Comparison of ENCODE assay signal across 24 cellular contexts in genomic region chr2:218812096-218812815, GRCh38. TPM values are rescaled to one million over a fixed set of nuclear protein-coding genes. Genes with fewer than 3 reads are reported as not detected.
DNase-seq lines count a peak whose midpoint lies in the region; ATAC-seq and TF ChIP-seq lines count a peak whose summit lies in the region.
"Had no signal": no experiment of that assay in that cellular context is flagged by ENCODE, and none has a peak within 500 bp of the region (broad histone marks: within the 10 kb centered on the region; RNA-seq: fewer than 3 reads in every experiment).

No MANE protein-coding gene starts in this region.

- H2BK120ac ChIP-seq in neuronal stem cell (ENCODE audit: low read depth, low read length), result no peak overlapping the region

- H2BK12ac ChIP-seq in neuronal stem cell (ENCODE audit: low read length), result no peak overlapping the region

- H2AFZ ChIP-seq in neuronal stem cell (ENCODE audit: low read length), result no peak overlapping the region

- H3K36me3 ChIP-seq in neuronal stem cell (replicated peaks in 1 of 2; ENCODE audit: control insufficient read depth in 2 of 2, insufficient read depth in 2 of 2, low read length in 2 of 2), result no peaks in the 10 kb centered on the region
- H3K36me3 ChIP-seq: BE2C; BLaER1 treated with 17β-estradiol and CSF1 and Interleukin-3, amounts not matched to agents 10 nM and 100 nM had no signal

- H2AK5ac ChIP-seq in neuronal stem cell (ENCODE audit: low read depth, low read length), result no peak overlapping the region

- H3K4me1 ChIP-seq in neuronal stem cell (ENCODE audit: control insufficient read depth in 2 of 2, insufficient read depth in 1 of 2, low read depth in 1 of 2, low read length in 2 of 2), result no peaks in the 10 kb centered on the region
- H3K4me1 ChIP-seq: BE2C had no signal

- H3K27ac Mint-ChIP-seq in activated CD8-positive, alpha-beta T cell treated with anti-CD3 and anti-CD28 coated beads, Interleukin-2, amount 10 ng/mL, durations not matched to agents 7 days and 5 days, result peak overlapping the region; percentile 34
- H3K27ac Mint-ChIP-seq in activated CD8-positive, alpha-beta T cell treated with anti-CD3 and anti-CD28 coated beads for 36 hours, result no peak overlapping the region
- H3K27ac Mint-ChIP-seq in stimulated activated naive CD8-positive, alpha-beta T cell treated with anti-CD3 and anti-CD28 coated beads, Interleukin-15, amount 100 ng/mL, for 72 hours, result no peak overlapping the region
- no peak overlapping the region for H3K27ac Mint-ChIP-seq in HFFc6
- H3K27ac Mint-ChIP-seq in activated naive CD4-positive, alpha-beta T cell treated with anti-CD3 and anti-CD28 coated beads, Interleukin-2, amount 50 U/mL, for 72 hours, result no peak overlapping the region
- H3K27ac Mint-ChIP-seq: CD4-positive, alpha-beta T cell; H9 had no signal

- no peak overlapping the region for H3K4me3 ChIP-seq in neuronal stem cell (ENCODE audit: low read length in 2 of 2)
- H3K4me3 ChIP-seq: BLaER1 treated with 17β-estradiol and CSF1 and Interleukin-3, amounts not matched to agents 10 nM and 100 nM; GM12878 had no signal

- H3K9me3 ChIP-seq in neuronal stem cell (replicated peaks in 1 of 2; ENCODE audit: control insufficient read depth in 2 of 2, insufficient read depth in 1 of 2, low read depth in 1 of 2, low read length in 2 of 2), result no peaks in the 10 kb centered on the region
- H3K9me3 ChIP-seq: BE2C; BLaER1 treated with 17β-estradiol and CSF1 and Interleukin-3, amounts not matched to agents 10 nM and 100 nM had no signal

- H3K27me3 Mint-ChIP-seq in activated CD8-positive, alpha-beta T cell treated with anti-CD3 and anti-CD28 coated beads, Interleukin-2, amount 10 ng/mL, durations not matched to agents 7 days and 5 days (ENCODE audit: low read depth), result peaks cover 19% of the 10 kb centered on the region
- peaks cover 14% of the 10 kb centered on the region for H3K27me3 Mint-ChIP-seq in activated CD8-positive, alpha-beta T cell treated with anti-CD3 and anti-CD28 coated beads for 36 hours
- peaks cover 27% of the 10 kb centered on the region for H3K27me3 Mint-ChIP-seq in stimulated activated naive CD8-positive, alpha-beta T cell treated with anti-CD3 and anti-CD28 coated beads, Interleukin-15, amount 100 ng/mL, for 72 hours
- H3K27me3 Mint-ChIP-seq in HFFc6 (ENCODE audit: insufficient read depth), result peaks cover 44% of the 10 kb centered on the region

- H2BK15ac ChIP-seq in neuronal stem cell (ENCODE audit: low read length), result no peak overlapping the region

- no peaks in the 10 kb centered on the region for H3K9me3 Mint-ChIP-seq in activated CD8-positive, alpha-beta T cell treated with anti-CD3 and anti-CD28 coated beads, Interleukin-2, amount 10 ng/mL, durations not matched to agents 7 days and 5 days (ENCODE audit: insufficient read depth)
- no peaks in the 10 kb centered on the region for H3K9me3 Mint-ChIP-seq in activated CD8-positive, alpha-beta T cell treated with anti-CD3 and anti-CD28 coated beads for 36 hours
- no peaks in the 10 kb centered on the region for H3K9me3 Mint-ChIP-seq in stimulated activated naive CD8-positive, alpha-beta T cell treated with anti-CD3 and anti-CD28 coated beads, Interleukin-15, amount 100 ng/mL, for 72 hours
- H3K9me3 Mint-ChIP-seq in HFFc6, result no peaks in the 10 kb centered on the region
- H3K9me3 Mint-ChIP-seq in activated naive CD4-positive, alpha-beta T cell treated with anti-CD3 and anti-CD28 coated beads, Interleukin-2, amount 50 U/mL, for 72 hours, result no peaks in the 10 kb centered on the region
- H3K9me3 Mint-ChIP-seq: CD4-positive, alpha-beta T cell; CD8-positive, alpha-beta memory T cell; H9 had no signal

- WGBS in neuronal stem cell (ENCODE audit: extremely low coverage in 2 of 2, insufficient read length in 2 of 2, insufficient replicate concordance in 1 of 2), 2 donors, result no CpG with 5 or more reads among the region's 21 CpGs

- POLR2A ChIA-PET in activated CD8-positive, alpha-beta T cell treated with anti-CD3 and anti-CD28 coated beads, Interleukin-2, amount 10 ng/mL, durations not matched to agents 7 days and 5 days (lab: Charles Lee), result no interaction called here
- POLR2A ChIA-PET in activated CD8-positive, alpha-beta T cell treated with anti-CD3 and anti-CD28 coated beads for 36 hours (lab: Charles Lee), result no interaction called here

- peak overlapping the region; percentile 37 for H3K23ac ChIP-seq in neuronal stem cell (ENCODE audit: low read depth, low read length, poor library complexity)

- ATAC-seq in activated CD8-positive, alpha-beta T cell treated with anti-CD3 and anti-CD28 coated beads, Interleukin-2, amount 10 ng/mL, durations not matched to agents 7 days and 5 days, result no peak
- ATAC-seq in activated CD8-positive, alpha-beta T cell treated with anti-CD3 and anti-CD28 coated beads for 36 hours, result no peak
- ATAC-seq in stimulated activated naive CD8-positive, alpha-beta T cell treated with anti-CD3 and anti-CD28 coated beads, Interleukin-15, Interleukin-2, amounts not matched to agents 100 U/mL and 50 U/mL, for 24 hours, result peak; percentile 8
- no peak for ATAC-seq in stimulated activated naive CD8-positive, alpha-beta T cell treated with anti-CD3 and anti-CD28 coated beads, Interleukin-15, amount 100 ng/mL, for 72 hours
- ATAC-seq in activated naive CD4-positive, alpha-beta T cell treated with anti-CD3 and anti-CD28 coated beads, Interleukin-2, amount 50 U/mL, for 72 hours, result no peak
- ATAC-seq in HG02973 (IDR thresholded peaks at IDR 0.05; ENCODE audit: unreplicated experiment), result no peak
- ATAC-seq: GM12878, HCT116 had no signal

- intact Hi-C loops in activated CD8-positive, alpha-beta T cell treated with anti-CD3 and anti-CD28 coated beads for 36 hours (cut with micrococcal nuclease), result no loop called here

- peaks cover 0 to 2% (median 0%) of the 10 kb centered on the region in 3 experiments for H3K27me3 ChIP-seq in neuronal stem cell (ENCODE audit: control insufficient read depth in 3 of 3, insufficient read depth in 3 of 3, low read depth in 1 of 3, low read length in 3 of 3)
- H3K27me3 ChIP-seq: BE2C had no signal

- no peak overlapping the region for H3K18ac ChIP-seq in neuronal stem cell (ENCODE audit: low read length)

- no peaks in the 10 kb centered on the region for H3K79me1 ChIP-seq in neuronal stem cell (ENCODE audit: low read depth, low read length)

- H3K27ac ChIP-seq in neuronal stem cell (replicated peaks; ENCODE audit: low read length), result no peak overlapping the region
- H3K27ac ChIP-seq: 22Rv1 had no signal

- H3K4ac ChIP-seq in neuronal stem cell (ENCODE audit: low read length), result no peak overlapping the region

- H4K8ac ChIP-seq in neuronal stem cell (ENCODE audit: low read depth, low read length), result no peak overlapping the region

- CTCF ChIA-PET in activated CD8-positive, alpha-beta T cell treated with anti-CD3 and anti-CD28 coated beads, Interleukin-2, amount 10 ng/mL, durations not matched to agents 7 days and 5 days (lab: Charles Lee), result no interaction called here
- CTCF ChIA-PET in activated CD8-positive, alpha-beta T cell treated with anti-CD3 and anti-CD28 coated beads for 36 hours (lab: Charles Lee), result no interaction called here

- H3K4me3 Mint-ChIP-seq in activated CD8-positive, alpha-beta T cell treated with anti-CD3 and anti-CD28 coated beads, Interleukin-2, amount 10 ng/mL, durations not matched to agents 7 days and 5 days, result no peak overlapping the region
- H3K4me3 Mint-ChIP-seq in activated CD8-positive, alpha-beta T cell treated with anti-CD3 and anti-CD28 coated beads for 36 hours, result no peak overlapping the region
- no peak overlapping the region for H3K4me3 Mint-ChIP-seq in stimulated activated naive CD8-positive, alpha-beta T cell treated with anti-CD3 and anti-CD28 coated beads, Interleukin-15, amount 100 ng/mL, for 72 hours
- no peak overlapping the region for H3K4me3 Mint-ChIP-seq in HFFc6
- H3K4me3 Mint-ChIP-seq: CD14-positive monocyte; CD4-positive, alpha-beta T cell; CD8-positive, alpha-beta memory T cell; H9 had no signal

- no peak for TF ChIP-seq CTCF in activated CD8-positive, alpha-beta T cell treated with anti-CD3 and anti-CD28 coated beads for 36 hours (IDR thresholded peaks at IDR 0.05)
- no peak for TF ChIP-seq CTCF in HFFc6 (IDR thresholded peaks at IDR 0.05)

- H3K4me2 ChIP-seq in neuronal stem cell (ENCODE audit: insufficient read depth, low read length, poor library complexity, severe bottlenecking), result no peak overlapping the region

- H2BK5ac ChIP-seq in neuronal stem cell (ENCODE audit: low read length), result no peak overlapping the region

- H3K14ac ChIP-seq in neuronal stem cell (ENCODE audit: low read length), result no peak overlapping the region

- no peak overlapping the region for H4K91ac ChIP-seq in neuronal stem cell (ENCODE audit: low read depth, low read length, poor library complexity)

- H3K9ac ChIP-seq in neuronal stem cell (ENCODE audit: low read depth, low read length, poor library complexity), result no peak overlapping the region

- no peak for DNase-seq in activated CD8-positive, alpha-beta T cell treated with anti-CD3 and anti-CD28 coated beads, Interleukin-2, amount 10 ng/mL, durations not matched to agents 7 days and 5 days
- DNase-seq in activated CD8-positive, alpha-beta T cell treated with anti-CD3 and anti-CD28 coated beads for 36 hours, result no peak
- DNase-seq in stimulated activated naive CD8-positive, alpha-beta T cell treated with anti-CD3 and anti-CD28 coated beads, Interleukin-15, Interleukin-2, amounts not matched to agents 100 U/mL and 50 U/mL, for 24 hours, result no peak
- DNase-seq in stimulated activated naive CD8-positive, alpha-beta T cell treated with anti-CD3 and anti-CD28 coated beads, Interleukin-15, amount 100 ng/mL, for 72 hours, result no peak
- DNase-seq in neuronal stem cell (ENCODE audit: low spot score) (no peak), HFFc6 (no peak)
- no peak for DNase-seq in activated naive CD4-positive, alpha-beta T cell treated with anti-CD3 and anti-CD28 coated beads, Interleukin-2, amount 50 U/mL, for 72 hours (ENCODE audit: low spot score in 2 of 2)
- DNase-seq: AML-193; BE2C; CD4-positive, alpha-beta T cell; CD8-positive, alpha-beta memory T cell; DMS 273 treated with DMSO at 0.1 percent for 48 hours; DMS79; EL; GDM1; GOT3; H9 had no signal

- no peaks in the 10 kb centered on the region for H3K36me3 Mint-ChIP-seq in activated CD8-positive, alpha-beta T cell treated with anti-CD3 and anti-CD28 coated beads, Interleukin-2, amount 10 ng/mL, durations not matched to agents 7 days and 5 days (ENCODE audit: low read depth)
- no peaks in the 10 kb centered on the region for H3K36me3 Mint-ChIP-seq in activated CD8-positive, alpha-beta T cell treated with anti-CD3 and anti-CD28 coated beads for 36 hours (ENCODE audit: low read depth)
- H3K36me3 Mint-ChIP-seq in HFFc6 (ENCODE audit: low read depth), result no peaks in the 10 kb centered on the region
- no peaks in the 10 kb centered on the region for H3K36me3 Mint-ChIP-seq in activated naive CD4-positive, alpha-beta T cell treated with anti-CD3 and anti-CD28 coated beads, Interleukin-2, amount 50 U/mL, for 72 hours
- H3K36me3 Mint-ChIP-seq: CD8-positive, alpha-beta memory T cell had no signal

- no peaks in the 10 kb centered on the region for H3K4me1 Mint-ChIP-seq in activated CD8-positive, alpha-beta T cell treated with anti-CD3 and anti-CD28 coated beads, Interleukin-2, amount 10 ng/mL, durations not matched to agents 7 days and 5 days (ENCODE audit: low read depth)
- H3K4me1 Mint-ChIP-seq in activated CD8-positive, alpha-beta T cell treated with anti-CD3 and anti-CD28 coated beads for 36 hours (ENCODE audit: low read depth), result no peaks in the 10 kb centered on the region
- peaks cover 6% of the 10 kb centered on the region for H3K4me1 Mint-ChIP-seq in stimulated activated naive CD8-positive, alpha-beta T cell treated with anti-CD3 and anti-CD28 coated beads, Interleukin-15, amount 100 ng/mL, for 72 hours
- H3K4me1 Mint-ChIP-seq in HFFc6 (ENCODE audit: low read depth), result no peaks in the 10 kb centered on the region
- H3K4me1 Mint-ChIP-seq: CD8-positive, alpha-beta memory T cell; H9 had no signal

RNA-seq across cellular contexts. Expression of gene PRKAG3, which starts 19.3 kb away (rescaled TPM):
- total RNA-seq in activated CD8-positive, alpha-beta T cell treated with anti-CD3 and anti-CD28 coated beads, Interleukin-2, amount 10 ng/mL, durations not matched to agents 7 days and 5 days, result not detected
- not detected for total RNA-seq in activated CD8-positive, alpha-beta T cell treated with anti-CD3 and anti-CD28 coated beads for 36 hours
- polyA plus RNA-seq in neuronal stem cell (2013, experiment 1 of 2), result not detected
- polyA plus RNA-seq in neuronal stem cell (2013, experiment 2 of 2), result not detected
- total RNA-seq in HFFc6 (2021; fragmentation: NEBNext Ultra II Directional; extraction: Animal tissue kit (Norgen Biotek cat#: 25700)), result not detected
- total RNA-seq in activated naive CD4-positive, alpha-beta T cell treated with anti-CD3 and anti-CD28 coated beads, Interleukin-2, amount 50 U/mL, for 72 hours, result not detected
- total RNA-seq: CD4-positive, alpha-beta T cell; CD8-positive, alpha-beta memory T cell; H9 had no signal
- polyA plus RNA-seq: AG04450; CD14-positive monocyte; CD8-positive, alpha-beta memory T cell had no signal

RNA-seq across cellular contexts. Expression of gene CYP27A1, which starts 30.3 kb away (rescaled TPM):
- not detected for total RNA-seq in activated CD8-positive, alpha-beta T cell treated with anti-CD3 and anti-CD28 coated beads, Interleukin-2, amount 10 ng/mL, durations not matched to agents 7 days and 5 days
- under 1 TPM; 0.14 to 0.18 TPM for total RNA-seq in activated CD8-positive, alpha-beta T cell treated with anti-CD3 and anti-CD28 coated beads for 36 hours
- polyA plus RNA-seq in neuronal stem cell (2013, experiment 1 of 2), result 0.99 TPM
- polyA plus RNA-seq in neuronal stem cell (2013, experiment 2 of 2), result 0.84 TPM
- total RNA-seq in HFFc6 (2021; fragmentation: NEBNext Ultra II Directional; extraction: Animal tissue kit (Norgen Biotek cat#: 25700)), result under 1 TPM in 4 of 6 experiments, not detected in 2; 0.18 to 0.26 (median 0.21) TPM
- total RNA-seq in activated naive CD4-positive, alpha-beta T cell treated with anti-CD3 and anti-CD28 coated beads, Interleukin-2, amount 50 U/mL, for 72 hours, result under 1 TPM; 0.16 to 0.18 TPM
- polyA plus RNA-seq: CD8-positive, alpha-beta memory T cell had no signal

RNA-seq across cellular contexts. Expression of gene WNT6, which starts 47.3 kb away (rescaled TPM):
- not detected for total RNA-seq in activated CD8-positive, alpha-beta T cell treated with anti-CD3 and anti-CD28 coated beads, Interleukin-2, amount 10 ng/mL, durations not matched to agents 7 days and 5 days
- under 1 TPM; 0.25 to 0.34 TPM for total RNA-seq in activated CD8-positive, alpha-beta T cell treated with anti-CD3 and anti-CD28 coated beads for 36 hours
- not detected for polyA plus RNA-seq in neuronal stem cell (2013, experiment 1 of 2)
- polyA plus RNA-seq in neuronal stem cell (2013, experiment 2 of 2), result 0.03 TPM
- not detected for total RNA-seq in HFFc6 (2021; fragmentation: NEBNext Ultra II Directional; extraction: Animal tissue kit (Norgen Biotek cat#: 25700))
- total RNA-seq in activated naive CD4-positive, alpha-beta T cell treated with anti-CD3 and anti-CD28 coated beads, Interleukin-2, amount 50 U/mL, for 72 hours, result not detected
- total RNA-seq: CD4-positive, alpha-beta T cell; H9 had no signal
- polyA plus RNA-seq: AG04450 had no signal
